Comparison of ENCODE assay signal across 22 cellular contexts in genomic region chr19:51916167-51916566, GRCh38.
"Had no signal": no experiment of that assay in that cellular context is flagged by ENCODE, and none has a peak within 500 bp of the region (broad histone marks: within the 10 kb centered on the region; RNA-seq: fewer than 3 reads in every experiment).

No MANE protein-coding gene starts in this region.

- DNase-seq: activated B cell treated with CpG ODN at 0.5 μM for 24 hours; activated CD4-positive, alpha-beta T cell treated with anti-CD3 and anti-CD28 coated beads for 1 hour; activated CD4-positive, alpha-beta T cell treated with anti-CD3 and anti-CD28 coated beads, Interleukin-2, amount 10 ng/mL, durations not matched to agents 24 days and 14 days; activated CD4-positive, alpha-beta T cell treated with anti-CD3 and anti-CD28 coated beads, Interleukin-2, amount 50 U/mL, for 48 hours; activated CD8-positive, alpha-beta memory T cell treated with anti-CD3 and anti-CD28 coated beads, Interleukin-2, amount 10 ng/mL, durations not matched to agents 7 days and 5 days; activated effector memory CD4-positive, alpha-beta T cell treated with Interleukin-2 at 50 U/mL for 16 hours; activated naive CD4-positive, alpha-beta T cell; activated naive CD8-positive, alpha-beta T cell treated with anti-CD3 and anti-CD28 coated beads, Interleukin-2, amount 50 U/mL, for 24 hours; activated T-cell treated with anti-CD3 and anti-CD28 coated beads, Interleukin-2, amount 50 U/mL, for 24 hours; amygdala; MG63; NCI-H1105; NCI-H1436; NCI-H1694 treated with DMSO at 0.1 percent for 48 hours; NCI-H2029 treated with DMSO at 0.1 percent for 48 hours; NCI-H345; NCI-H510A; NCI-H526 treated with DMSO at 0.1 percent for 48 hours; NCI-H82; SHP77 treated with DMSO at 0.1 percent for 48 hours had no signal

- H3K4me3 ChIP-seq: MG63 had no signal

- H3K9ac ChIP-seq: KMS-11 had no signal

- H3K27me3 ChIP-seq: MG63 had no signal

- H3K36me3 ChIP-seq: MG63 had no signal

- ATAC-seq: activated CD8-positive, alpha-beta memory T cell treated with anti-CD3 and anti-CD28 coated beads, Interleukin-2, amount 10 ng/mL, durations not matched to agents 7 days and 5 days; activated naive CD4-positive, alpha-beta T cell treated with anti-CD3 and anti-CD28 coated beads, Interleukin-2, amount 50 U/mL, for 72 hours; activated naive CD8-positive, alpha-beta T cell treated with anti-CD3 and anti-CD28 coated beads, Interleukin-2, amount 50 U/mL, for 24 hours had no signal

- H3K27ac ChIP-seq: KMS-11 had no signal
